ENCODE assay signal across 15 cellular contexts in genomic region chr1:229643996-229644748, GRCh38. TPM values are rescaled to one million over a fixed set of nuclear protein-coding genes. Genes with fewer than 3 reads are reported as not detected.
A peak's percentile ranks its signal among the peaks of the same experiment; 100 is the strongest.
DNase-seq lines count a peak whose midpoint lies in the region; ATAC-seq and TF ChIP-seq lines count a peak whose summit lies in the region.
"Had no signal": no experiment of that assay in that cellular context is flagged by ENCODE, and none has a peak within 500 bp of the region (broad histone marks: within the 10 kb centered on the region; RNA-seq: fewer than 3 reads in every experiment).

No MANE protein-coding gene starts in this region.

- peaks cover 41 to 64% of the 10 kb centered on the region in 2 donors for H3K36me3 Mint-ChIP-seq in CD4-positive, alpha-beta memory T cell
- peaks cover 66% of the 10 kb centered on the region for H3K36me3 Mint-ChIP-seq in activated T-helper 2 cell treated with anti-CD3 and anti-CD28 coated beads, Interferon-gamma antibody, Interleukin-2, Interleukin-4, amounts not matched to agents 10 μg/mL and 5 μg/mL and 100 μg/mL, durations not matched to agents 14 hours and 24 hours and 36 hours (ENCODE audit: low read depth)

- no peak overlapping the region for H3K4me3 Mint-ChIP-seq in CD4-positive, alpha-beta memory T cell
- H3K4me3 Mint-ChIP-seq in activated T-helper 2 cell treated with anti-CD3 and anti-CD28 coated beads, Interferon-gamma antibody, Interleukin-2, Interleukin-4, amounts not matched to agents 10 μg/mL and 5 μg/mL and 100 μg/mL, durations not matched to agents 14 hours and 24 hours and 36 hours (ENCODE audit: low read depth), result no peak overlapping the region
- H3K4me3 Mint-ChIP-seq: CD8-positive, alpha-beta memory T cell; nephron had no signal

- POLR2A ChIA-PET in CD4-positive, alpha-beta memory T cell (lab: Charles Lee; ENCODE audit: partially characterized antibody), result no interaction called here

- ATAC-seq in GM21447 (IDR thresholded peaks at IDR 0.05; ENCODE audit: unreplicated experiment), result peak; percentile 79
- peak; percentile 49 to 64 for ATAC-seq in lower lobe of right lung
- ATAC-seq in HG02840 (IDR thresholded peaks at IDR 0.05; ENCODE audit: low FRiP score, unreplicated experiment), result no peak
- ATAC-seq in HG03280 (IDR thresholded peaks at IDR 0.05; ENCODE audit: unreplicated experiment), result no peak

- H3K27ac Mint-ChIP-seq in CD4-positive, alpha-beta memory T cell, result peak overlapping the region in 4 of 7 donors; percentile 30 to 77 (median 40)
- no peak overlapping the region for H3K27ac Mint-ChIP-seq in activated T-helper 2 cell treated with anti-CD3 and anti-CD28 coated beads, Interferon-gamma antibody, Interleukin-2, Interleukin-4, amounts not matched to agents 10 μg/mL and 5 μg/mL and 100 μg/mL, durations not matched to agents 14 hours and 24 hours and 36 hours
- H3K27ac Mint-ChIP-seq: CD8-positive, alpha-beta memory T cell; nephron had no signal

- H3K4me1 ChIP-seq in CD4-positive, alpha-beta memory T cell (ENCODE audit: insufficient read depth, low read length), result no peaks in the 10 kb centered on the region
- peaks cover 4% of the 10 kb centered on the region for H3K4me1 ChIP-seq in lower lobe of right lung
- H3K4me1 ChIP-seq: ascending aorta had no signal

- H3K9me3 Mint-ChIP-seq in CD4-positive, alpha-beta memory T cell, result no peaks in the 10 kb centered on the region
- H3K9me3 Mint-ChIP-seq in activated T-helper 2 cell treated with anti-CD3 and anti-CD28 coated beads, Interferon-gamma antibody, Interleukin-2, Interleukin-4, amounts not matched to agents 10 μg/mL and 5 μg/mL and 100 μg/mL, durations not matched to agents 14 hours and 24 hours and 36 hours, result no peaks in the 10 kb centered on the region
- H3K9me3 Mint-ChIP-seq: CD8-positive, alpha-beta memory T cell; nephron had no signal

- H3K27ac ChIP-seq in CD4-positive, alpha-beta memory T cell (ENCODE audit: low read depth, low read length), result no peak overlapping the region
- H3K27ac ChIP-seq in lower lobe of right lung, result no peak overlapping the region
- H3K27ac ChIP-seq: ascending aorta, GM23248 had no signal

- no peak overlapping the region for H3K4me3 ChIP-seq in CD4-positive, alpha-beta memory T cell (ENCODE audit: low read length in 2 of 2)
- no peak overlapping the region for H3K4me3 ChIP-seq in lower lobe of right lung
- H3K4me3 ChIP-seq: ascending aorta, GM23248 had no signal

- peaks cover 46% of the 10 kb centered on the region for H3K36me3 ChIP-seq in CD4-positive, alpha-beta memory T cell (ENCODE audit: insufficient read depth, low read length)
- peaks cover 67% of the 10 kb centered on the region for H3K36me3 ChIP-seq in lower lobe of right lung

- no peaks in the 10 kb centered on the region for H3K27me3 Mint-ChIP-seq in CD4-positive, alpha-beta memory T cell
- no peaks in the 10 kb centered on the region for H3K27me3 Mint-ChIP-seq in activated T-helper 2 cell treated with anti-CD3 and anti-CD28 coated beads, Interferon-gamma antibody, Interleukin-2, Interleukin-4, amounts not matched to agents 10 μg/mL and 5 μg/mL and 100 μg/mL, durations not matched to agents 14 hours and 24 hours and 36 hours (ENCODE audit: low read depth)

- CTCF ChIA-PET in CD4-positive, alpha-beta memory T cell (lab: Charles Lee; ENCODE audit: partially characterized antibody), result no interaction called here

- no peaks in the 10 kb centered on the region for H3K9me3 ChIP-seq in CD4-positive, alpha-beta memory T cell (ENCODE audit: control insufficient read depth in 1 of 2, low read length in 2 of 2)
- no peaks in the 10 kb centered on the region for H3K9me3 ChIP-seq in lower lobe of right lung
- H3K9me3 ChIP-seq: ascending aorta had no signal

- H3K4me1 Mint-ChIP-seq in CD4-positive, alpha-beta memory T cell, result peaks cover 5 to 14% (median 7%) of the 10 kb centered on the region in 4 donors
- peaks cover 3% of the 10 kb centered on the region for H3K4me1 Mint-ChIP-seq in activated T-helper 2 cell treated with anti-CD3 and anti-CD28 coated beads, Interferon-gamma antibody, Interleukin-2, Interleukin-4, amounts not matched to agents 10 μg/mL and 5 μg/mL and 100 μg/mL, durations not matched to agents 14 hours and 24 hours and 36 hours (ENCODE audit: low read depth)
- H3K4me1 Mint-ChIP-seq: nephron had no signal

- no peak for TF ChIP-seq CTCF in lower lobe of right lung (IDR thresholded peaks at IDR 0.05)

- intact Hi-C loops in CD4-positive, alpha-beta memory T cell (cut with micrococcal nuclease), result no loop called here
- intact Hi-C loops in lower lobe of right lung (cut with DNase I), result no loop called here
- intact Hi-C loops in activated T-helper 2 cell treated with anti-CD3 and anti-CD28 coated beads, Interferon-gamma antibody, Interleukin-2, Interleukin-4, amounts not matched to agents 10 μg/mL and 5 μg/mL and 100 μg/mL, durations not matched to agents 14 hours and 24 hours and 36 hours (cut with micrococcal nuclease), result no loop called here

- H3K27me3 ChIP-seq in CD4-positive, alpha-beta memory T cell (ENCODE audit: insufficient read depth, low read length), result no peaks in the 10 kb centered on the region
- H3K27me3 ChIP-seq in lower lobe of right lung (ENCODE audit: low read depth), result no peaks in the 10 kb centered on the region
- H3K27me3 ChIP-seq: ascending aorta had no signal

- DNase-seq in CD4-positive, alpha-beta memory T cell, result no peak
- DNase-seq in NOMO-1 treated with DMSO at 0.1 percent for 48 hours (lab: John Stamatoyannopoulos, UW; ENCODE audit: unreplicated experiment) (peak; percentile 69), lower lobe of right lung (peak; percentile 61)
- no peak for DNase-seq in activated T-helper 2 cell treated with anti-CD3 and anti-CD28 coated beads, Interferon-gamma antibody, Interleukin-2, Interleukin-4, amounts not matched to agents 10 μg/mL and 5 μg/mL and 100 μg/mL, durations not matched to agents 14 hours and 24 hours and 36 hours (ENCODE audit: low spot score)
- DNase-seq in effector CD8-positive, alpha-beta T cell (lab: John Stamatoyannopoulos, UW), result no peak
- DNase-seq: CD8-positive, alpha-beta memory T cell; GM23248; NCI-H1105; NCI-H748 treated with DMSO at 0.1 percent for 48 hours; T-helper 1 cell had no signal

RNA-seq across cellular contexts. Expression of gene URB2, which starts 18.1 kb away (rescaled TPM):
- 1 to 10 TPM; 8.5 to 9.4 TPM for total RNA-seq in CD4-positive, alpha-beta memory T cell
- 1 to 10 TPM; 3.5 to 7.2 TPM for polyA plus RNA-seq in CD4-positive, alpha-beta memory T cell
- 5.8 TPM for total RNA-seq in lower lobe of right lung
- total RNA-seq in activated T-helper 2 cell treated with anti-CD3 and anti-CD28 coated beads, Interferon-gamma antibody, Interleukin-2, Interleukin-4, amounts not matched to agents 10 μg/mL and 5 μg/mL and 100 μg/mL, durations not matched to agents 14 hours and 24 hours and 36 hours, result 25.8 and 27.0 TPM in 2 replicates

RNA-seq across cellular contexts. Expression of gene TAF5L, which starts 18.2 kb away (rescaled TPM):
- 10 to 100 TPM; 20.7 to 21.3 TPM for total RNA-seq in CD4-positive, alpha-beta memory T cell
- polyA plus RNA-seq in CD4-positive, alpha-beta memory T cell, result 1 to 10 TPM; 4.3 to 7.1 TPM
- total RNA-seq in lower lobe of right lung, result 21.7 TPM
- 28.3 and 28.4 TPM in 2 replicates for total RNA-seq in activated T-helper 2 cell treated with anti-CD3 and anti-CD28 coated beads, Interferon-gamma antibody, Interleukin-2, Interleukin-4, amounts not matched to agents 10 μg/mL and 5 μg/mL and 100 μg/mL, durations not matched to agents 14 hours and 24 hours and 36 hours

Comparison
In these comparisons a context has a peak if more than half of its experiments do, and no peak if none do; other contexts are left out.
1. DNase-seq: peak in NOMO-1 treated with DMSO at 0.1 percent for 48 hours (single experiment) and lower lobe of right lung (single experiment); none in CD4-positive, alpha-beta memory T cell (0 of 5), activated T-helper 2 cell treated with anti-CD3 and anti-CD28 coated beads, Interferon-gamma antibody, Interleukin-2, Interleukin-4, amounts not matched to agents 10 μg/mL and 5 μg/mL and 100 μg/mL, durations not matched to agents 14 hours and 24 hours and 36 hours (single experiment) and effector CD8-positive, alpha-beta T cell (single experiment).
2. ATAC-seq: peak in GM21447 (single experiment) and lower lobe of right lung (2 of 2); none in HG02840 (single experiment) and HG03280 (single experiment).